In the genomic region with DNA sequence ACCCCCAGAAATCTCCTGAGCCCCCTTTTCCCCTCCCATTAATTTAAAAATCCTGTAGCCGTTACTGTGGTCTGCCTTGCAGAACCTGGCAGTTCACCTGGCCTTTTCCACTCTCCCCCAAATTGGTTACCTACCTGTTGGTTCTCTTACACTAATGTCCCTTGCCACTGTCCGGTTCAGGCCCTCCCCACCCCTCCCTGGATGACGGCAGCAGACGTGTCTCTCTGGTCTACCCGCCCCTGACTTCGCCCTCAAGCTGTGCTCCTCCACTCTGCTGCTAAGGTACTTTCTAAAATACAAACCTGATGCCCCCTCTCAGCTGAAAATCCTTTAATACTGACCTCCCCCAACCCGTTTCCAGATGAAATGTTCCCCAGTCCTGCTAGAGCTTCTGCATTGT, we compare ENCODE assay signal across 29 cellular contexts. TPM values are rescaled to one million over a fixed set of nuclear protein-coding genes. Genes with fewer than 3 reads are reported as not detected.
A peak's percentile ranks its signal among the peaks of the same experiment; 100 is the strongest.
DNase-seq lines count a peak whose midpoint lies in the region; ATAC-seq and TF ChIP-seq lines count a peak whose summit lies in the region.
"Had no signal": no experiment of that assay in that cellular context is flagged by ENCODE, and none has a peak within 500 bp of the region (broad histone marks: within the 10 kb centered on the region; RNA-seq: fewer than 3 reads in every experiment).

No MANE protein-coding gene starts in this region.

- H3K9me3 ChIP-seq in esophagus squamous epithelium: no peaks in the 10 kb centered on the region
- H3K9me3 ChIP-seq: esophagus muscularis mucosa, lower lobe of right lung, ovary, Peyer's patch, thyroid gland had no signal

- no peak for TF ChIP-seq CTCF in esophagus squamous epithelium (IDR thresholded peaks at IDR 0.05)
- TF ChIP-seq CTCF in endothelial cell (IDR thresholded peaks at IDR 0.05; ENCODE audit: unreplicated experiment): no peak

- H3K4me1 Mint-ChIP-seq in activated T-helper 17 cell treated with anti-CD3 and anti-CD28 coated beads, Interleukin-2, amount 50 U/mL, for 72 hours: no peaks in the 10 kb centered on the region
- H3K4me1 Mint-ChIP-seq in endothelial cell (ENCODE audit: unreplicated experiment): no peaks in the 10 kb centered on the region
- H3K4me1 Mint-ChIP-seq: stimulated activated naive CD8-positive, alpha-beta T cell treated with anti-CD3 and anti-CD28 coated beads, Interleukin-15, amount 100 ng/mL, for 72 hours had no signal

- no peaks in the 10 kb centered on the region for H3K9me3 Mint-ChIP-seq in activated T-helper 17 cell treated with anti-CD3 and anti-CD28 coated beads, Interleukin-2, amount 50 U/mL, for 72 hours
- H3K9me3 Mint-ChIP-seq in endothelial cell (ENCODE audit: unreplicated experiment): no peaks in the 10 kb centered on the region
- H3K9me3 Mint-ChIP-seq: CD4-positive, alpha-beta T cell; natural killer cell treated with Interleukin-12 subunit alpha and Interleukin-12 subunit beta and Interleukin-15 and Interleukin-18, amount 100 ng/mL, for 72 hours; stimulated activated naive CD8-positive, alpha-beta T cell treated with anti-CD3 and anti-CD28 coated beads, Interleukin-15, amount 100 ng/mL, for 72 hours had no signal

- intact Hi-C loops in esophagus squamous epithelium (cut with DNase I): no loop called here

- DNase-seq in HT-29 (ENCODE audit: low spot score) (peak; percentile 15), esophagus squamous epithelium (lab: John Stamatoyannopoulos, UW) (no peak), endothelial cell (ENCODE audit: low spot score) (no peak), GF-D8 (lab: John Stamatoyannopoulos, UW) (no peak)
- DNase-seq in stimulated activated CD8-positive, alpha-beta memory T cell treated with anti-CD3 and anti-CD28 coated beads, Interleukin-4, amount 100 ng/mL, for 48 hours: no peak
- DNase-seq: activated CD4-positive, alpha-beta T cell treated with anti-CD3 and anti-CD28 coated beads for 4 hours; activated effector memory CD4-positive, alpha-beta T cell treated with anti-CD3 and anti-CD28 coated beads, Interleukin-2, amount 50 U/mL, for 16 hours; anterior cingulate cortex; CD4-positive, alpha-beta T cell; effector CD8-positive, alpha-beta T cell; heart right ventricle; Kasumi-1; kidney glomerular epithelial cell; lower lobe of right lung; NCI-H1417 treated with DMSO at 0.1 percent for 48 hours; NCI-H2029 treated with DMSO at 0.1 percent for 48 hours; NCI-H526; ovary; Peyer's patch; retina; stimulated activated naive CD8-positive, alpha-beta T cell treated with anti-CD3 and anti-CD28 coated beads, Interleukin-15, amount 100 ng/mL, for 72 hours; thyroid gland had no signal

- peak overlapping the region; percentile 83 to 89 (median 85) for H3K27ac ChIP-seq in esophagus squamous epithelium
- H3K27ac ChIP-seq in skin epidermis: peak overlapping the region in 19 of 21 experiments; percentile 28 to 82 (median 63)
- H3K27ac ChIP-seq: esophagus muscularis mucosa, heart right ventricle, lower lobe of right lung, ovary, Peyer's patch, thyroid gland, VCaP had no signal

- H3K4me1 ChIP-seq in esophagus squamous epithelium: peaks cover 10 to 59% (median 30%) of the 10 kb centered on the region in 3 donors
- H3K4me1 ChIP-seq: esophagus muscularis mucosa, heart right ventricle, Peyer's patch, thyroid gland had no signal

- no peaks in the 10 kb centered on the region for H3K27me3 Mint-ChIP-seq in activated T-helper 17 cell treated with anti-CD3 and anti-CD28 coated beads, Interleukin-2, amount 50 U/mL, for 72 hours
- H3K27me3 Mint-ChIP-seq in endothelial cell (ENCODE audit: unreplicated experiment): peaks cover 5% of the 10 kb centered on the region
- H3K27me3 Mint-ChIP-seq: activated naive CD8-positive, alpha-beta T cell; CD4-positive, alpha-beta T cell; natural killer cell treated with Interleukin-12 subunit alpha and Interleukin-12 subunit beta and Interleukin-15 and Interleukin-18, amount 100 ng/mL, for 72 hours; stimulated activated naive CD8-positive, alpha-beta T cell treated with anti-CD3 and anti-CD28 coated beads, Interleukin-15, amount 100 ng/mL, for 72 hours had no signal

- peak overlapping the region; percentile 63 for H3K27ac Mint-ChIP-seq in activated T-helper 17 cell treated with anti-CD3 and anti-CD28 coated beads, Interleukin-2, amount 50 U/mL, for 72 hours
- no peak overlapping the region for H3K27ac Mint-ChIP-seq in endothelial cell (ENCODE audit: unreplicated experiment)
- H3K27ac Mint-ChIP-seq: activated naive CD8-positive, alpha-beta T cell; CD4-positive, alpha-beta T cell; natural killer cell treated with Interleukin-12 subunit alpha and Interleukin-12 subunit beta and Interleukin-15 and Interleukin-18, amount 100 ng/mL, for 72 hours; stimulated activated naive CD8-positive, alpha-beta T cell treated with anti-CD3 and anti-CD28 coated beads, Interleukin-15, amount 100 ng/mL, for 72 hours had no signal

- TF ChIP-seq POLR2A in esophagus squamous epithelium (IDR thresholded peaks at IDR 0.05): no peak

- peaks cover 22% of the 10 kb centered on the region for H3K36me3 Mint-ChIP-seq in activated T-helper 17 cell treated with anti-CD3 and anti-CD28 coated beads, Interleukin-2, amount 50 U/mL, for 72 hours (ENCODE audit: low read depth)
- H3K36me3 Mint-ChIP-seq in endothelial cell (ENCODE audit: low read depth, unreplicated experiment): no peaks in the 10 kb centered on the region
- H3K36me3 Mint-ChIP-seq: natural killer cell treated with Interleukin-12 subunit alpha and Interleukin-12 subunit beta and Interleukin-15 and Interleukin-18, amount 100 ng/mL, for 72 hours had no signal

- 45 to 65% methylated on average over 7 of the region's 7 CpGs for WGBS in esophagus squamous epithelium, 2 donors

- no peak for ATAC-seq in activated T-helper 17 cell treated with anti-CD3 and anti-CD28 coated beads, Interleukin-2, amount 50 U/mL, for 72 hours (replicated peaks)
- no peak for ATAC-seq in HG02798 (IDR thresholded peaks at IDR 0.05; ENCODE audit: poor library complexity, unreplicated experiment)
- ATAC-seq: heart right ventricle; lower lobe of right lung; natural killer cell treated with Interleukin-12 subunit alpha and Interleukin-12 subunit beta and Interleukin-15 and Interleukin-18, amount 100 ng/mL, for 72 hours; stimulated activated naive CD8-positive, alpha-beta T cell treated with anti-CD3 and anti-CD28 coated beads, Interleukin-15, amount 100 ng/mL, for 72 hours had no signal

- H3K36me3 ChIP-seq in esophagus squamous epithelium: peaks cover 0 to 8% (median 0%) of the 10 kb centered on the region in 3 donors
- H3K36me3 ChIP-seq: ovary, Peyer's patch, thyroid gland had no signal

- H3K4me3 Mint-ChIP-seq in activated T-helper 17 cell treated with anti-CD3 and anti-CD28 coated beads, Interleukin-2, amount 50 U/mL, for 72 hours: no peak overlapping the region
- H3K4me3 Mint-ChIP-seq in endothelial cell (ENCODE audit: unreplicated experiment): no peak overlapping the region
- H3K4me3 Mint-ChIP-seq: activated naive CD8-positive, alpha-beta T cell; CD4-positive, alpha-beta T cell; natural killer cell treated with Interleukin-12 subunit alpha and Interleukin-12 subunit beta and Interleukin-15 and Interleukin-18, amount 100 ng/mL, for 72 hours; stimulated activated naive CD8-positive, alpha-beta T cell treated with anti-CD3 and anti-CD28 coated beads, Interleukin-15, amount 100 ng/mL, for 72 hours had no signal

- H3K27me3 ChIP-seq in esophagus squamous epithelium: peaks cover 0 to 6% (median 0%) of the 10 kb centered on the region in 4 donors
- H3K27me3 ChIP-seq: esophagus muscularis mucosa, heart right ventricle, ovary, Peyer's patch, thyroid gland had no signal

- H3K4me3 ChIP-seq in esophagus squamous epithelium: no peak overlapping the region
- H3K4me3 ChIP-seq in skin epidermis: no peak overlapping the region
- H3K4me3 ChIP-seq: esophagus muscularis mucosa, heart right ventricle, lower lobe of right lung, ovary, Peyer's patch, thyroid gland had no signal

RNA-seq across cellular contexts. Expression of a gene that starts 15.6 kb away (rescaled TPM):
- 2.7 and 3.0 TPM in 2 replicates for total RNA-seq in HT-29 (2014; rRNA removed; shearing (Covaris generic))
- 10 to 100 TPM in 1 of 2 donors, 1 to 10 TPM in 1; 8.0 to 19.3 TPM for total RNA-seq in activated T-helper 17 cell treated with anti-CD3 and anti-CD28 coated beads, Interleukin-2, amount 50 U/mL, for 72 hours
- total RNA-seq in esophagus squamous epithelium (10 to 100 TPM; 25.1 to 57.8 (median 42.7) TPM), endothelial cell (ENCODE audit: unreplicated experiment) (59.9 TPM)

RNA-seq across cellular contexts. Expression of a gene that starts 47.0 kb away (rescaled TPM):
- total RNA-seq in HT-29 (2014; rRNA removed; shearing (Covaris generic)): 18.3 and 20.0 TPM in 2 replicates
- 10 to 100 TPM; 41.9 to 45.4 TPM for total RNA-seq in activated T-helper 17 cell treated with anti-CD3 and anti-CD28 coated beads, Interleukin-2, amount 50 U/mL, for 72 hours
- total RNA-seq in esophagus squamous epithelium (10 to 100 TPM; 20.4 to 52.8 (median 32.5) TPM), endothelial cell (ENCODE audit: unreplicated experiment) (11.5 TPM)
